ENCODE assay signal across 8 cellular contexts in genomic region chr4:185471235-185472062, GRCh38. TPM values are rescaled to one million over a fixed set of nuclear protein-coding genes. Genes with fewer than 3 reads are reported as not detected.
A peak's percentile ranks its signal among the peaks of the same experiment; 100 is the strongest.
DNase-seq lines count a peak whose midpoint lies in the region; ATAC-seq and TF ChIP-seq lines count a peak whose summit lies in the region.

TSS of gene CCDC110 (minus strand) at chr4:185471733. CDS start at chr4:185471683, 50 bp downstream.

- peak; percentile 92 for ATAC-seq in GM21423 (IDR thresholded peaks at IDR 0.05; ENCODE audit: unreplicated experiment)
- ATAC-seq in naive thymus-derived CD8-positive, alpha-beta T cell, result peak; percentile 82 to 86
- ATAC-seq in stimulated activated memory B cell treated with anti-CD40 and anti-IgM and Interleukin-4, amounts not matched to agents 10 μg/mL and 1 μg/mL and 100 μg/mL, for 72 hours, result peak; percentile 95

- DNase-seq in DMS 273 (lab: John Stamatoyannopoulos, UW; ENCODE audit: unreplicated experiment) (peak; percentile 89), HUDEP-2 (lab: John Stamatoyannopoulos, UW; ENCODE audit: unreplicated experiment in 76 of 76) (peak in 73 of 76 experiments; percentile 5 to 98 (median 88)), activated T-helper 1 cell treated with Interleukin-2 at 50 U/mL for 16 hours (ENCODE audit: low read depth) (peak; percentile 87), fibroblast of gingiva (ENCODE audit: low read depth) (peak; percentile 93)
- DNase-seq in naive thymus-derived CD8-positive, alpha-beta T cell, result peak; percentile 75 to 95 (median 86)

- peaks cover 0 to 6% (median 3%) of the 10 kb centered on the region in 5 donors for H3K27me3 Mint-ChIP-seq in naive thymus-derived CD8-positive, alpha-beta T cell
- peaks cover 2% of the 10 kb centered on the region for H3K27me3 Mint-ChIP-seq in stimulated activated memory B cell treated with anti-CD40 and anti-IgM and Interleukin-4, amounts not matched to agents 10 μg/mL and 1 μg/mL and 100 μg/mL, for 72 hours

- no peaks in the 10 kb centered on the region for H3K36me3 Mint-ChIP-seq in naive thymus-derived CD8-positive, alpha-beta T cell
- H3K36me3 Mint-ChIP-seq in stimulated activated memory B cell treated with anti-CD40 and anti-IgM and Interleukin-4, amounts not matched to agents 10 μg/mL and 1 μg/mL and 100 μg/mL, for 72 hours, result no peaks in the 10 kb centered on the region

- POLR2A ChIA-PET in naive thymus-derived CD8-positive, alpha-beta T cell (lab: Charles Lee), result interaction anchor here (1.7 to 1.8 kb wide), 2 partner anchors 45 to 75 kb away, joined by 6 to 8 read pairs; partner anchors contain the start of genes ANKRD37, LRP2BP and UFSP2

- H3K9me3 Mint-ChIP-seq in naive thymus-derived CD8-positive, alpha-beta T cell, result no peaks in the 10 kb centered on the region
- H3K9me3 Mint-ChIP-seq in stimulated activated memory B cell treated with anti-CD40 and anti-IgM and Interleukin-4, amounts not matched to agents 10 μg/mL and 1 μg/mL and 100 μg/mL, for 72 hours, result no peaks in the 10 kb centered on the region

- peak within 1 kb of the TSS; percentile 31 to 92 (median 88) for H3K27ac Mint-ChIP-seq in naive thymus-derived CD8-positive, alpha-beta T cell
- H3K27ac Mint-ChIP-seq in stimulated activated memory B cell treated with anti-CD40 and anti-IgM and Interleukin-4, amounts not matched to agents 10 μg/mL and 1 μg/mL and 100 μg/mL, for 72 hours, result peak within 1 kb of the TSS; percentile 92

- H3K4me1 Mint-ChIP-seq in naive thymus-derived CD8-positive, alpha-beta T cell, result peaks cover 10 to 21% (median 16%) of the 10 kb centered on the region in 4 donors
- H3K4me1 Mint-ChIP-seq in stimulated activated memory B cell treated with anti-CD40 and anti-IgM and Interleukin-4, amounts not matched to agents 10 μg/mL and 1 μg/mL and 100 μg/mL, for 72 hours, result peaks cover 29% of the 10 kb centered on the region

- peak within 1 kb of the TSS; percentile 82 to 96 (median 92) for H3K4me3 Mint-ChIP-seq in naive thymus-derived CD8-positive, alpha-beta T cell
- peak within 1 kb of the TSS; percentile 97 for H3K4me3 Mint-ChIP-seq in stimulated activated memory B cell treated with anti-CD40 and anti-IgM and Interleukin-4, amounts not matched to agents 10 μg/mL and 1 μg/mL and 100 μg/mL, for 72 hours

TF ChIP-seq in PFSK-1, 5 proteins besides CTCF, POLR2A, EP300 and RAD21:
- peak; percentile 19 for TF ChIP-seq FOXP2 (optimal IDR thresholded peaks at IDR 0.05; ENCODE audit: borderline replicate concordance, extremely low read depth, extremely low read length, insufficient read depth)
- TF ChIP-seq REST (IDR thresholded peaks at IDR 0.05; ENCODE audit: insufficient read depth in 1 of 2, low read depth in 2 of 2, low read length in 2 of 2), result no peak
- TF ChIP-seq SIN3A (IDR thresholded peaks at IDR 0.05; ENCODE audit: borderline replicate concordance, insufficient read depth, low read length), result no peak

RNA-seq across cellular contexts. Expression of gene CCDC110, which starts in this region (rescaled TPM):
- polyA plus RNA-seq in PFSK-1 (2012; ENCODE audit: insufficient read length, low read depth), result not detected
- 1 to 10 TPM; 1.3 to 1.4 TPM for total RNA-seq in naive thymus-derived CD8-positive, alpha-beta T cell
- under 1 TPM; 0.27 to 0.97 (median 0.47) TPM for polyA plus RNA-seq in naive thymus-derived CD8-positive, alpha-beta T cell

Comparison
In these comparisons a context has a peak if more than half of its experiments do, and no peak if none do; other contexts are left out.
1. Peak in every context shown above with its lines: DNase-seq and ATAC-seq.